14 cellular contexts compared by ENCODE assay signal in genomic region chr16:49023095-49023494, GRCh38.
DNase-seq lines count a peak whose midpoint lies in the region; ATAC-seq and TF ChIP-seq lines count a peak whose summit lies in the region.
"Had no signal": no experiment of that assay in that cellular context is flagged by ENCODE, and none has a peak within 500 bp of the region (broad histone marks: within the 10 kb centered on the region; RNA-seq: fewer than 3 reads in every experiment).

No MANE protein-coding gene starts in this region.

- H3K36me3 ChIP-seq in esophagus muscularis mucosa = no peaks in the 10 kb centered on the region

- no peak overlapping the region for H3K4me3 ChIP-seq in esophagus muscularis mucosa
- H3K4me3 ChIP-seq: lung had no signal

- H3K4me3 Mint-ChIP-seq in immature natural killer cell (no peak overlapping the region), type B pancreatic cell (no peak overlapping the region)
- H3K4me3 Mint-ChIP-seq: activated T-helper 17 cell treated with anti-CD3 and anti-CD28 coated beads, Interleukin-2, amount 50 U/mL, for 72 hours had no signal

- no peak overlapping the region for H3K27ac Mint-ChIP-seq in immature natural killer cell
- no peak overlapping the region for H3K27ac Mint-ChIP-seq in type B pancreatic cell
- H3K27ac Mint-ChIP-seq: activated T-helper 17 cell treated with anti-CD3 and anti-CD28 coated beads, Interleukin-2, amount 50 U/mL, for 72 hours had no signal

- TF ChIP-seq POLR2A in esophagus muscularis mucosa (IDR thresholded peaks at IDR 0.05; ENCODE audit: low read depth) = no peak

- H3K4me1 Mint-ChIP-seq in immature natural killer cell = no peaks in the 10 kb centered on the region
- peaks cover 54% of the 10 kb centered on the region for H3K4me1 Mint-ChIP-seq in type B pancreatic cell (ENCODE audit: unreplicated experiment)
- H3K4me1 Mint-ChIP-seq: activated T-helper 17 cell treated with anti-CD3 and anti-CD28 coated beads, Interleukin-2, amount 50 U/mL, for 72 hours had no signal

- ATAC-seq in left cardiac atrium (peak; percentile 57 to 79), Right ventricle myocardium superior (ENCODE audit: poor library complexity) (no peak)
- ATAC-seq: activated T-helper 17 cell treated with anti-CD3 and anti-CD28 coated beads, Interleukin-2, amount 50 U/mL, for 72 hours had no signal

- H3K36me3 Mint-ChIP-seq in immature natural killer cell (no peaks in the 10 kb centered on the region), type B pancreatic cell (no peaks in the 10 kb centered on the region)

- intact Hi-C loops in left cardiac atrium (cut with DNase I) (no loop called here), Right ventricle myocardium superior (cut with DNase I) (no loop called here), esophagus muscularis mucosa (cut with DNase I) (no loop called here)

- no peak for DNase-seq in left cardiac atrium
- no peak for DNase-seq in Right ventricle myocardium superior
- DNase-seq in NCI-H69 (lab: John Stamatoyannopoulos, UW) = peak; percentile 74
- peak; percentile 7 for DNase-seq in fibroblast of peridontal ligament (ENCODE audit: extremely low read depth)
- no peak for DNase-seq in immature natural killer cell
- no peak for DNase-seq in NAMALWA (ENCODE audit: low spot score)
- DNase-seq in esophagus muscularis mucosa (ENCODE audit: extremely low spot score) = no peak
- DNase-seq in type B pancreatic cell (ENCODE audit: extremely low spot score, unreplicated experiment) = no peak
- DNase-seq: activated CD4-positive, alpha-beta T cell treated with anti-CD3 and anti-CD28 coated beads for 4 hours; cerebellar nuclear complex; GDM1; NCI-H524 treated with DMSO at 0.1 percent for 48 hours had no signal

- H3K27ac ChIP-seq in esophagus muscularis mucosa (replicated peaks in 1 of 4) = no peak overlapping the region

- no peaks in the 10 kb centered on the region for H3K9me3 ChIP-seq in esophagus muscularis mucosa

- peaks cover 0 to 6% (median 0%) of the 10 kb centered on the region in 4 donors for H3K4me1 ChIP-seq in esophagus muscularis mucosa

- WGBS in esophagus muscularis mucosa = 17% methylated on average over 4 of the region's 4 CpGs

- TF ChIP-seq CTCF in esophagus muscularis mucosa (IDR thresholded peaks at IDR 0.05) (no peak), type B pancreatic cell (conservative IDR thresholded peaks at IDR 0.05) (no peak)

- TF ChIP-seq EP300 in esophagus muscularis mucosa (IDR thresholded peaks at IDR 0.05) = no peak

- H3K27me3 Mint-ChIP-seq in immature natural killer cell (ENCODE audit: low read depth in 3 of 3) = peaks cover 0 to 3% (median 2%) of the 10 kb centered on the region in 3 donors
- peaks cover 42% of the 10 kb centered on the region for H3K27me3 Mint-ChIP-seq in type B pancreatic cell

- peaks cover 0 to 35% (median 3%) of the 10 kb centered on the region in 4 donors for H3K27me3 ChIP-seq in esophagus muscularis mucosa

- H3K9me3 Mint-ChIP-seq in immature natural killer cell = peaks cover 0 to 7% (median under 1%) of the 10 kb centered on the region in 6 donors
- H3K9me3 Mint-ChIP-seq in type B pancreatic cell = peaks cover 8% of the 10 kb centered on the region

Comparison
In these comparisons a context has a peak if more than half of its experiments do, and no peak if none do; other contexts are left out.
1. DNase-seq: peak in NCI-H69 (single experiment) and fibroblast of peridontal ligament (single experiment); none in left cardiac atrium (single experiment), Right ventricle myocardium superior (single experiment), immature natural killer cell (0 of 3), NAMALWA (single experiment), esophagus muscularis mucosa (single experiment) and type B pancreatic cell (single experiment).